Comparison of ENCODE assay signal across 9 cellular contexts in genomic region chr18:58615150-58616132, GRCh38. TPM values are rescaled to one million over a fixed set of nuclear protein-coding genes. Genes with fewer than 3 reads are reported as not detected.
A peak's percentile ranks its signal among the peaks of the same experiment; 100 is the strongest.
DNase-seq lines count a peak whose midpoint lies in the region; ATAC-seq and TF ChIP-seq lines count a peak whose summit lies in the region.
"Had no signal": no experiment of that assay in that cellular context is flagged by ENCODE, and none has a peak within 500 bp of the region (broad histone marks: within the 10 kb centered on the region; RNA-seq: fewer than 3 reads in every experiment).

No MANE protein-coding gene starts in this region.

- WGBS in smooth muscle cell (ENCODE audit: low lambda C conversion rate) = 77% methylated on average over 5 of the region's 5 CpGs

- H3K79me2 ChIP-seq in smooth muscle cell (ENCODE audit: low read depth) = no peaks in the 10 kb centered on the region

- H3K27me3 Mint-ChIP-seq in activated T-helper 1 cell treated with anti-CD3 and anti-CD28 coated beads, Interleukin-12 subunit alpha, Interleukin-12 subunit beta, Interleukin-2, Interleukin-4 antibody, amounts not matched to agents 30 ng/mL and 10 ng/mL and 1 ng/mL, durations not matched to agents 14 hours and 24 hours and 36 hours (ENCODE audit: insufficient read depth) = peaks cover 8% of the 10 kb centered on the region

- H3K27me3 ChIP-seq in tibial artery = peaks cover 0 to 8% of the 10 kb centered on the region in 2 donors
- no peaks in the 10 kb centered on the region for H3K27me3 ChIP-seq in smooth muscle cell (ENCODE audit: low read depth)
- H3K27me3 ChIP-seq: body of pancreas had no signal

- peak overlapping the region; percentile 63 for H3K4me3 Mint-ChIP-seq in activated T-helper 1 cell treated with anti-CD3 and anti-CD28 coated beads, Interleukin-12 subunit alpha, Interleukin-12 subunit beta, Interleukin-2, Interleukin-4 antibody, amounts not matched to agents 30 ng/mL and 10 ng/mL and 1 ng/mL, durations not matched to agents 14 hours and 24 hours and 36 hours

- peak; percentile 70 for ATAC-seq in GM21360 (IDR thresholded peaks at IDR 0.05; ENCODE audit: unreplicated experiment)
- ATAC-seq in HG03565 (IDR thresholded peaks at IDR 0.05; ENCODE audit: unreplicated experiment) = peak; percentile 90
- ATAC-seq: body of pancreas had no signal

- H3K4me1 ChIP-seq in tibial artery (no peaks in the 10 kb centered on the region), smooth muscle cell (ENCODE audit: low read depth) (peaks cover 31% of the 10 kb centered on the region)
- H3K4me1 ChIP-seq: body of pancreas had no signal

- no peaks in the 10 kb centered on the region for H3F3A ChIP-seq in smooth muscle cell (ENCODE audit: low read depth)

- intact Hi-C loops in activated T-helper 1 cell treated with anti-CD3 and anti-CD28 coated beads, Interleukin-12 subunit alpha, Interleukin-12 subunit beta, Interleukin-2, Interleukin-4 antibody, amounts not matched to agents 30 ng/mL and 10 ng/mL and 1 ng/mL, durations not matched to agents 14 hours and 24 hours and 36 hours (cut with micrococcal nuclease) = loop anchor here (1.0 to 10.0 kb wide), 11 partner anchors 10 to 773 kb away; partner anchors contain the start of genes MALT1 and NEDD4L
- intact Hi-C loops in tibial artery (cut with DNase I; ENCODE audit: low total_unique reads) = no loop called here

- DNase-seq in CD1c-positive myeloid dendritic cell (ENCODE audit: extremely low spot score) (peak; percentile 13), tibial artery (no peak), D341Med (ENCODE audit: low spot score) (no peak), smooth muscle cell (lab: John Stamatoyannopoulos, UW; ENCODE audit: unreplicated experiment) (no peak)
- peak; percentile 71 for DNase-seq in activated T-helper 1 cell treated with anti-CD3 and anti-CD28 coated beads, Interleukin-12 subunit alpha, Interleukin-12 subunit beta, Interleukin-2, Interleukin-4 antibody, amounts not matched to agents 30 ng/mL and 10 ng/mL and 1 ng/mL, durations not matched to agents 14 hours and 24 hours and 36 hours (ENCODE audit: low spot score)
- DNase-seq in stimulated activated CD4-positive, alpha-beta T cell treated with anti-CD3 and anti-CD28 coated beads, Interleukin-4, amount 100 ng/mL, for 4 hours = peak; percentile 34 to 69

- H3K4me3 ChIP-seq in tibial artery (no peak overlapping the region), smooth muscle cell (no peak overlapping the region)
- H3K4me3 ChIP-seq: body of pancreas had no signal

- peak overlapping the region; percentile 96 for H3K27ac Mint-ChIP-seq in activated T-helper 1 cell treated with anti-CD3 and anti-CD28 coated beads, Interleukin-12 subunit alpha, Interleukin-12 subunit beta, Interleukin-2, Interleukin-4 antibody, amounts not matched to agents 30 ng/mL and 10 ng/mL and 1 ng/mL, durations not matched to agents 14 hours and 24 hours and 36 hours

- H3K9me3 ChIP-seq in tibial artery (no peaks in the 10 kb centered on the region), smooth muscle cell (replicated peaks; ENCODE audit: low read depth) (no peaks in the 10 kb centered on the region)
- H3K9me3 ChIP-seq: body of pancreas had no signal

- H2AFZ ChIP-seq in smooth muscle cell (ENCODE audit: low read depth) = no peak overlapping the region

- H3K4me1 Mint-ChIP-seq in activated T-helper 1 cell treated with anti-CD3 and anti-CD28 coated beads, Interleukin-12 subunit alpha, Interleukin-12 subunit beta, Interleukin-2, Interleukin-4 antibody, amounts not matched to agents 30 ng/mL and 10 ng/mL and 1 ng/mL, durations not matched to agents 14 hours and 24 hours and 36 hours (ENCODE audit: low read depth) = peaks cover 41% of the 10 kb centered on the region

- H3K9ac ChIP-seq in smooth muscle cell (ENCODE audit: low read depth) = no peak overlapping the region

- TF ChIP-seq CTCF in tibial artery (IDR thresholded peaks at IDR 0.05) = no peak
- TF ChIP-seq CTCF in smooth muscle cell (IDR thresholded peaks at IDR 0.05; ENCODE audit: borderline replicate concordance, insufficient read depth, poor library complexity, severe bottlenecking) = no peak

- no peaks in the 10 kb centered on the region for H3K36me3 ChIP-seq in tibial artery
- H3K36me3 ChIP-seq in smooth muscle cell (ENCODE audit: low read depth) = no peaks in the 10 kb centered on the region

- H3K4me2 ChIP-seq in smooth muscle cell = no peak overlapping the region

- no peaks in the 10 kb centered on the region for H4K20me1 ChIP-seq in smooth muscle cell (ENCODE audit: low read depth)

- H3K36me3 Mint-ChIP-seq in activated T-helper 1 cell treated with anti-CD3 and anti-CD28 coated beads, Interleukin-12 subunit alpha, Interleukin-12 subunit beta, Interleukin-2, Interleukin-4 antibody, amounts not matched to agents 30 ng/mL and 10 ng/mL and 1 ng/mL, durations not matched to agents 14 hours and 24 hours and 36 hours (ENCODE audit: low read depth) = no peaks in the 10 kb centered on the region

- H3K9me3 Mint-ChIP-seq in activated T-helper 1 cell treated with anti-CD3 and anti-CD28 coated beads, Interleukin-12 subunit alpha, Interleukin-12 subunit beta, Interleukin-2, Interleukin-4 antibody, amounts not matched to agents 30 ng/mL and 10 ng/mL and 1 ng/mL, durations not matched to agents 14 hours and 24 hours and 36 hours = no peaks in the 10 kb centered on the region

- H3K27ac ChIP-seq in tibial artery = no peak overlapping the region
- no peak overlapping the region for H3K27ac ChIP-seq in smooth muscle cell (ENCODE audit: low read depth)
- H3K27ac ChIP-seq: body of pancreas had no signal

RNA-seq across cellular contexts. Expression of gene ALPK2, which starts 13.4 kb away (rescaled TPM):
- total RNA-seq in activated T-helper 1 cell treated with anti-CD3 and anti-CD28 coated beads, Interleukin-12 subunit alpha, Interleukin-12 subunit beta, Interleukin-2, Interleukin-4 antibody, amounts not matched to agents 30 ng/mL and 10 ng/mL and 1 ng/mL, durations not matched to agents 14 hours and 24 hours and 36 hours = 0.16 and 0.47 TPM in 2 replicates
- 39.0 and 42.1 TPM in 2 replicates for total RNA-seq in smooth muscle cell
- polyA plus RNA-seq in smooth muscle cell = 9.3 and 13.2 TPM in 2 replicates

RNA-seq across cellular contexts. Expression of gene MALT1, which starts 55.8 kb away (rescaled TPM):
- 32.4 and 34.1 TPM in 2 replicates for total RNA-seq in activated T-helper 1 cell treated with anti-CD3 and anti-CD28 coated beads, Interleukin-12 subunit alpha, Interleukin-12 subunit beta, Interleukin-2, Interleukin-4 antibody, amounts not matched to agents 30 ng/mL and 10 ng/mL and 1 ng/mL, durations not matched to agents 14 hours and 24 hours and 36 hours
- total RNA-seq in smooth muscle cell = 39.2 and 42.2 TPM in 2 replicates
- 12.4 and 12.9 TPM in 2 replicates for polyA plus RNA-seq in smooth muscle cell

Comparison
In these comparisons a context has a peak if more than half of its experiments do, and no peak if none do; other contexts are left out.
1. DNase-seq: peak in CD1c-positive myeloid dendritic cell (single experiment), activated T-helper 1 cell treated with anti-CD3 and anti-CD28 coated beads, Interleukin-12 subunit alpha, Interleukin-12 subunit beta, Interleukin-2, Interleukin-4 antibody, amounts not matched to agents 30 ng/mL and 10 ng/mL and 1 ng/mL, durations not matched to agents 14 hours and 24 hours and 36 hours (single experiment) and stimulated activated CD4-positive, alpha-beta T cell treated with anti-CD3 and anti-CD28 coated beads, Interleukin-4, amount 100 ng/mL, for 4 hours (2 of 2); none in tibial artery (0 of 2), D341Med (single experiment) and smooth muscle cell (single experiment).
2. RNA of gene ALPK2, which starts 13.4 kb away (total RNA-seq): 39.0 to 42.1 TPM in smooth muscle cell; 0.16 to 0.47 TPM in activated T-helper 1 cell treated with anti-CD3 and anti-CD28 coated beads, Interleukin-12 subunit alpha, Interleukin-12 subunit beta, Interleukin-2, Interleukin-4 antibody, amounts not matched to agents 30 ng/mL and 10 ng/mL and 1 ng/mL, durations not matched to agents 14 hours and 24 hours and 36 hours; every median in the first group is over 10 times any median in the second.